8 cellular contexts compared by ENCODE assay signal in the genomic region with DNA sequence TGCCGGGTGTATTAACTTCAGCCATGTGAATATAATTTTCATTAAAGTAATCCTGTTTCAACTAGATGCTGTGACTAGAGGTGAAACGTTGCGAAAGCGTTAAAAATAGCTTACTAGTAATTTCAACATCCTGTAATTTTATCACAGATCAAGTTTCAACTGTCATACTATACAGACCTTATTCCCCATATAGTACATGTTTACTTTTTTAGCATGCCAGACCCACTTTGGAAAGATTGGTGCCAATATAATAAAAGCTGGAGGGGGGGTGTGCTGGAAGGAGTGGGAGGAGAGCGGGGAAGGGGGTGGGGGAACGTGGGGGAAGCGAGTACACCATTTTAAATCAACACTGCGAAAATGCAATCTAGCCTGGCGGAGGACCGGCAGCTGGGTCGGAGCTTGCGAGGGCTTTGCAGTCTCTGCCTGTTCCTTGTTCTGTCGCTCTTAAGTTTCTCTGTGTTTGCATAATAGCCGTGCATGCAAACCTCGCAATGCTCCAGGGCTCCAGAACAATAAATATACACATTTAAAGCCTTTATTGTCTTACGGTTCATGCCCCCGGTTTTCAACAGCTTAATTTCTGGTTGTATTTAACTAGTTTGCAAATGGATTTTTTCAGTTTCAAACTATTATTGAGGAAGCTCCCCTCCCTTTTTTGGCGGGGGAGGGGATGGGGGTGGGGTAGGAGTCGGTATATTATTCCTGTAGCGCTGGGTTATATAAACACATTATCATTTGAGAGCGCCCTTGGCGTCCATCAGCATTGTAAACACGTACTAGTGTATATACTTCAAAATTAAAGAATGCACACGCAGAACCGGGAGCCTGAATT. TPM values are rescaled to one million over a fixed set of nuclear protein-coding genes. Genes with fewer than 3 reads are reported as not detected.
DNase-seq lines count a peak whose midpoint lies in the region; ATAC-seq and TF ChIP-seq lines count a peak whose summit lies in the region.

No MANE protein-coding gene starts in this region.

- in situ Hi-C loops in mammary epithelial cell (cut with MboI; ENCODE audit: low sequenced_read_pairs in 2 of 2) = loop anchor here (5.0 to 10.0 kb wide), 4 partner anchors 42 to 352 kb away; no protein-coding TSS in a partner anchor

- H3K4me2 ChIP-seq in mammary epithelial cell (ENCODE audit: insufficient read depth, low read depth, low read length) = peak overlapping the region; percentile 98

- intact Hi-C loops in mammary epithelial cell (cut with micrococcal nuclease) = loop anchor here (5.0 to 10.0 kb wide), 4 partner anchors 63 to 525 kb away; no protein-coding TSS in a partner anchor

- no peaks in the 10 kb centered on the region for H3K36me3 ChIP-seq in mammary epithelial cell (ENCODE audit: insufficient read depth, low read length)

- POLR2A ChIA-PET in T-cell (lab: Charles Lee) = interaction anchor here (0.5 to 2.0 kb wide), 13 partner anchors 22 to 1369 kb away, joined by 3 to 12 read pairs (median 3); no protein-coding TSS in a partner anchor

- CTCF ChIA-PET in T-cell (lab: Charles Lee) (interaction anchor here (0.6 to 4.4 kb wide), 18 partner anchors 9 to 1274 kb away, joined by 3 to 39 read pairs (median 4); no protein-coding TSS in a partner anchor), mammary epithelial cell (lab: Charles Lee; ENCODE audit: low non-redundant PET) (interaction anchor here (0.6 kb wide), 2 partner anchors 126 to 533 kb away, joined by 5 read pairs; no protein-coding TSS in a partner anchor)

- peaks cover 16% of the 10 kb centered on the region for H3K79me2 ChIP-seq in mammary epithelial cell (ENCODE audit: insufficient read depth, low read length)

- H3K4me3 ChIP-seq in mammary epithelial cell (replicated peaks in 1 of 3; ENCODE audit: insufficient read depth in 1 of 3, low read depth in 2 of 3, low read length in 3 of 3) (peak overlapping the region; percentile 66 to 91 (median 85)), skin epidermis (peak overlapping the region; percentile 59 to 85 (median 73))

- peak overlapping the region; percentile 80 to 94 (median 87) for H3K4me3 Mint-ChIP-seq in T-cell

- no TSS peak for BruUV-seq in mammary epithelial cell (replicated peaks; lab: Mats Ljungman, UMichigan)

- H3K4me1 Mint-ChIP-seq in T-cell = peaks cover 44 to 55% (median 52%) of the 10 kb centered on the region in 3 donors

- H3K9me3 Mint-ChIP-seq in T-cell = no peaks in the 10 kb centered on the region

- no peak for TF ChIP-seq CTCF in mammary epithelial cell (conservative IDR thresholded peaks at IDR 0.05 in 1 of 2, IDR thresholded peaks at IDR 0.05 in 1 of 2; ENCODE audit: extremely low read depth in 1 of 2, insufficient read depth in 1 of 2, low read depth in 1 of 2, low read length in 2 of 2)

- ATAC-seq in HG02763 (IDR thresholded peaks at IDR 0.05; ENCODE audit: unreplicated experiment) (peak; percentile 33), T-cell (replicated peaks in 1 of 4) (peak; percentile 22 to 31 (median 26))

- H3K27ac ChIP-seq in mammary epithelial cell (ENCODE audit: insufficient read depth, low read depth, low read length) (peak overlapping the region; percentile 99), skin epidermis (peak overlapping the region in 20 of 21 experiments; percentile 49 to 100 (median 97))

- no peaks in the 10 kb centered on the region for H3K27me3 ChIP-seq in mammary epithelial cell (ENCODE audit: insufficient read depth, low read length)

- H3K9me3 ChIP-seq in mammary epithelial cell (replicated peaks; ENCODE audit: insufficient read depth, low read length) = no peaks in the 10 kb centered on the region

- peaks cover 42% of the 10 kb centered on the region for H3K4me1 ChIP-seq in mammary epithelial cell (ENCODE audit: insufficient read depth, low read length)

- H4K20me1 ChIP-seq in mammary epithelial cell (ENCODE audit: insufficient read depth, low read length) = no peaks in the 10 kb centered on the region

- H2AFZ ChIP-seq in mammary epithelial cell (ENCODE audit: low read depth, low read length) = peak overlapping the region; percentile 100

- DNase-seq in activated CD4-positive, alpha-beta T cell treated with anti-CD3 and anti-CD28 coated beads for 24 hours (ENCODE audit: low read depth in 2 of 2) = peak; percentile 38 to 40
- no peak for DNase-seq in activated CD4-positive, alpha-beta T cell treated with anti-CD3 and anti-CD28 coated beads for 1 hour
- DNase-seq in NCI-H1436 treated with DMSO at 0.1 percent for 48 hours (lab: John Stamatoyannopoulos, UW) (peak; percentile 73), T-cell (peak; percentile 31 to 70 (median 54)), mammary epithelial cell (peak; percentile 83), inferior parietal cortex (ENCODE audit: extremely low spot score) (peak; percentile 64)

- H3K9ac ChIP-seq in mammary epithelial cell (ENCODE audit: insufficient read depth, low read length) = peak overlapping the region; percentile 97

- H3K27ac Mint-ChIP-seq in T-cell = peak overlapping the region; percentile 96 to 100

- dilution Hi-C loops in mammary epithelial cell (cut with HindIII; ENCODE audit: low sequenced_read_pairs) = no loop called here

- WGBS in mammary epithelial cell (ENCODE audit: low coverage, missing lambda C conversion rate) = 1% methylated on average over 16 of the region's 25 CpGs

- no peaks in the 10 kb centered on the region for H3K27me3 Mint-ChIP-seq in T-cell

- H3K36me3 Mint-ChIP-seq in T-cell = no peaks in the 10 kb centered on the region

RNA-seq across cellular contexts. Expression of gene ARID5B, which starts 1.3 kb away (rescaled TPM):
- total RNA-seq in T-cell (10 to 100 TPM; 34.0 to 75.5 (median 42.5) TPM), mammary epithelial cell (10 to 100 TPM; 13.8 to 33.5 TPM)
- polyA plus RNA-seq in mammary epithelial cell = 4.0 TPM
- polyA minus RNA-seq in mammary epithelial cell = 19.7 TPM
